In genomic region chr4:88758264-88758663, GRCh38 we compare ENCODE assay signal across 19 cellular contexts.
DNase-seq lines count a peak whose midpoint lies in the region; ATAC-seq and TF ChIP-seq lines count a peak whose summit lies in the region.
"Had no signal": no experiment of that assay in that cellular context is flagged by ENCODE, and none has a peak within 500 bp of the region (broad histone marks: within the 10 kb centered on the region; RNA-seq: fewer than 3 reads in every experiment).

No MANE protein-coding gene starts in this region.

- H3K4me1 ChIP-seq in SK-N-SH (ENCODE audit: control insufficient read depth in 1 of 2, insufficient read depth in 2 of 2, low read depth in 1 of 2, low read length in 1 of 2) (peaks cover 0 to 21% of the 10 kb centered on the region in 2 experiments; a peak in 2 of 4 replicates), tibial nerve (peaks cover 0 to 16% (median 6%) of the 10 kb centered on the region in 4 donors), ascending aorta (peaks cover 0 to under 1% of the 10 kb centered on the region in 2 donors)
- H3K4me1 ChIP-seq: foreskin keratinocyte had no signal

- no peaks in the 10 kb centered on the region for H3K27me3 ChIP-seq in SK-N-SH (ENCODE audit: insufficient read depth)
- no peaks in the 10 kb centered on the region for H3K27me3 ChIP-seq in tibial nerve
- H3K27me3 ChIP-seq in ascending aorta = no peaks in the 10 kb centered on the region
- H3K27me3 ChIP-seq: foreskin keratinocyte, left lung, upper lobe of left lung had no signal

- DNase-seq in SK-N-SH = no peak
- peak in 9 of 61 donors; percentile 9 to 58 (median 22) for DNase-seq in caudate nucleus (lab: John Stamatoyannopoulos, UW)
- no peak for DNase-seq in nephron progenitor cell
- DNase-seq in tibial nerve (ENCODE audit: low spot score in 2 of 2) = no peak
- DNase-seq in NCI-H524 treated with DMSO at 0.1 percent for 48 hours (lab: John Stamatoyannopoulos, UW) = no peak
- no peak for DNase-seq in glomerular visceral epithelial cell (ENCODE audit: extremely low spot score)
- no peak for DNase-seq in ascending aorta (ENCODE audit: low spot score in 2 of 2)
- DNase-seq: amniotic stem cell, foreskin keratinocyte, GOT3, left lung, NCI-H1048, NCI-H2171 treated with DMSO at 0.1 percent for 48 hours, upper lobe of left lung had no signal

- H3K4me3 ChIP-seq in SK-N-SH (ENCODE audit: low read depth in 2 of 2, low read length in 1 of 2) (no peak overlapping the region), tibial nerve (peak overlapping the region in 3 of 4 donors; percentile 5 to 46 (median 5)), ascending aorta (no peak overlapping the region)
- H3K4me3 ChIP-seq: A549, left lung had no signal

- TF ChIP-seq CTCF in SK-N-SH (IDR thresholded peaks at IDR 0.05) (no peak), nephron progenitor cell (IDR thresholded peaks at IDR 0.05) (no peak), tibial nerve (IDR thresholded peaks at IDR 0.05) (no peak), ascending aorta (IDR thresholded peaks at IDR 0.05) (no peak)

- H3K9me3 Mint-ChIP-seq in nephron progenitor cell = no peaks in the 10 kb centered on the region
- H3K9me3 Mint-ChIP-seq: activated T-helper 17 cell treated with anti-CD3 and anti-CD28 coated beads, Interleukin-2, amount 50 U/mL, for 72 hours; stimulated activated effector memory CD8-positive, alpha-beta T cell treated with anti-CD3 and anti-CD28 coated beads, Interleukin-12 subunit alpha, Interleukin-12 subunit beta, amount 100 ng/mL, for 72 hours had no signal

- CTCF ChIA-PET in SK-N-SH (lab: Yijun Ruan, JAX) = interaction anchor here (0.7 to 1.4 kb wide), 5 partner anchors 10 to 265 kb away, joined by 3 to 4 read pairs (median 3); no protein-coding TSS in a partner anchor

- H3K36me3 Mint-ChIP-seq in nephron progenitor cell (ENCODE audit: low read depth) = peaks cover 24% of the 10 kb centered on the region

- H3K27me3 Mint-ChIP-seq in nephron progenitor cell (ENCODE audit: low read depth, poor library complexity) = no peaks in the 10 kb centered on the region
- H3K27me3 Mint-ChIP-seq: activated T-helper 17 cell treated with anti-CD3 and anti-CD28 coated beads, Interleukin-2, amount 50 U/mL, for 72 hours had no signal

- peak overlapping the region; percentile 21 for H3K27ac Mint-ChIP-seq in nephron progenitor cell
- H3K27ac Mint-ChIP-seq: activated T-helper 17 cell treated with anti-CD3 and anti-CD28 coated beads, Interleukin-2, amount 50 U/mL, for 72 hours; stimulated activated effector memory CD8-positive, alpha-beta T cell treated with anti-CD3 and anti-CD28 coated beads, Interleukin-12 subunit alpha, Interleukin-12 subunit beta, amount 100 ng/mL, for 72 hours had no signal

- TF ChIP-seq EP300 in SK-N-SH (IDR thresholded peaks at IDR 0.05; ENCODE audit: borderline replicate concordance in 1 of 2, low read depth in 1 of 2, low read length in 1 of 2) (no peak), tibial nerve (IDR thresholded peaks at IDR 0.05) (no peak)

- H3K4me3 Mint-ChIP-seq in nephron progenitor cell = no peak overlapping the region
- H3K4me3 Mint-ChIP-seq: activated T-helper 17 cell treated with anti-CD3 and anti-CD28 coated beads, Interleukin-2, amount 50 U/mL, for 72 hours; stimulated activated effector memory CD8-positive, alpha-beta T cell treated with anti-CD3 and anti-CD28 coated beads, Interleukin-12 subunit alpha, Interleukin-12 subunit beta, amount 100 ng/mL, for 72 hours had no signal

- H3K79me2 ChIP-seq in SK-N-SH (ENCODE audit: insufficient read depth) = no peaks in the 10 kb centered on the region

- H2AFZ ChIP-seq in SK-N-SH (ENCODE audit: low read depth) = no peak overlapping the region

- H3K9me3 ChIP-seq in SK-N-SH (no peaks in the 10 kb centered on the region), tibial nerve (no peaks in the 10 kb centered on the region), ascending aorta (no peaks in the 10 kb centered on the region)
- H3K9me3 ChIP-seq: A549, left lung, upper lobe of left lung had no signal

- intact Hi-C loops in ascending aorta (cut with DNase I) = no loop called here

- ATAC-seq in SK-N-SH treated with all-trans-retinoic acid at 6 μM for 48 hours = peak; percentile 16; the same call in 2 of the 3 replicates
- ATAC-seq: A549; activated T-helper 17 cell treated with anti-CD3 and anti-CD28 coated beads, Interleukin-2, amount 50 U/mL, for 72 hours; stimulated activated effector memory CD8-positive, alpha-beta T cell treated with anti-CD3 and anti-CD28 coated beads, Interleukin-12 subunit alpha, Interleukin-12 subunit beta, amount 100 ng/mL, for 72 hours had no signal

- H3K36me3 ChIP-seq in SK-N-SH (replicated peaks in 1 of 2; ENCODE audit: control insufficient read depth in 1 of 2, insufficient read depth in 2 of 2, low read length in 1 of 2) = no peaks in the 10 kb centered on the region
- H3K36me3 ChIP-seq in tibial nerve = peaks cover 0 to 8% (median 0%) of the 10 kb centered on the region in 3 donors
- H3K36me3 ChIP-seq in ascending aorta = peaks cover 0 to 16% of the 10 kb centered on the region in 2 donors

- no peak overlapping the region for H3K4me2 ChIP-seq in SK-N-SH
- H3K4me2 ChIP-seq: A549, KMS-11 had no signal

- 65% methylated on average over 8 of the region's 8 CpGs for WGBS in SK-N-SH (ENCODE audit: low lambda C conversion rate)
- 54 to 61% methylated on average over 8 of the region's 8 CpGs for whole genome bisulfite sequencing in tibial nerve, 2 donors

- H3K9ac ChIP-seq in SK-N-SH = no peak overlapping the region
- H3K9ac ChIP-seq: KMS-11 had no signal

- H3K9me2 ChIP-seq in SK-N-SH = no peaks in the 10 kb centered on the region

- TF ChIP-seq POLR2A in tibial nerve (IDR thresholded peaks at IDR 0.05) = no peak

- TF ChIP-seq RAD21 in SK-N-SH (IDR thresholded peaks at IDR 0.05; ENCODE audit: low read length) = no peak

- POLR2A ChIA-PET in SK-N-SH (lab: Yijun Ruan, JAX) = no interaction called here

- H3K27ac ChIP-seq in SK-N-SH (ENCODE audit: low read depth in 2 of 2, low read length in 1 of 2) (no peak overlapping the region), caudate nucleus (ENCODE audit: low read depth, low read length) (peak overlapping the region; percentile 65), tibial nerve (peak overlapping the region in 1 of 4 donors; percentile 72), ascending aorta (no peak overlapping the region)
- H3K27ac ChIP-seq: A549, foreskin keratinocyte, KMS-11, left lung, upper lobe of left lung had no signal

- no peaks in the 10 kb centered on the region for H4K20me1 ChIP-seq in SK-N-SH (ENCODE audit: insufficient read depth)

- H3F3A ChIP-seq in SK-N-SH (replicated peaks; ENCODE audit: insufficient read depth) = no peaks in the 10 kb centered on the region

- H3K4me1 Mint-ChIP-seq in nephron progenitor cell = peaks cover 28% of the 10 kb centered on the region
- H3K4me1 Mint-ChIP-seq: stimulated activated effector memory CD8-positive, alpha-beta T cell treated with anti-CD3 and anti-CD28 coated beads, Interleukin-12 subunit alpha, Interleukin-12 subunit beta, amount 100 ng/mL, for 72 hours had no signal

TF ChIP-seq in SK-N-SH treated with all-trans-retinoic acid at 6 μM for 48 hours, 23 proteins besides CTCF, POLR2A, EP300 and RAD21 (continues in another document):
- no peak for TF ChIP-seq OSR1 (CRISPR knock-in tag; IDR thresholded peaks at IDR 0.05)
- TF ChIP-seq CREB5 (CRISPR knock-in tag; IDR thresholded peaks at IDR 0.05; ENCODE audit: low read depth) = no peak
- no peak for TF ChIP-seq SNAI2 (CRISPR knock-in tag; IDR thresholded peaks at IDR 0.05)
- no peak for TF ChIP-seq PPARA (CRISPR knock-in tag; IDR thresholded peaks at IDR 0.05; ENCODE audit: borderline replicate concordance)
- no peak for TF ChIP-seq ZC3H10 (CRISPR knock-in tag; IDR thresholded peaks at IDR 0.05)
- no peak for TF ChIP-seq ZFP30 (CRISPR knock-in tag; IDR thresholded peaks at IDR 0.05)
- TF ChIP-seq ESRRG (CRISPR knock-in tag; IDR thresholded peaks at IDR 0.05) = no peak

TF ChIP-seq in SK-N-SH, 30 proteins besides CTCF, POLR2A, EP300 and RAD21:
- TF ChIP-seq NFIC (IDR thresholded peaks at IDR 0.05; ENCODE audit: borderline replicate concordance) = no peak
- no peak for TF ChIP-seq MAX (IDR thresholded peaks at IDR 0.05; ENCODE audit: low read depth)

Comparison
In these comparisons a context has a peak if more than half of its experiments do, and no peak if none do; other contexts are left out.
1. H3K4me3 ChIP-seq: peak in tibial nerve (3 of 4); none in SK-N-SH (0 of 2) and ascending aorta (0 of 2).